18 cellular contexts compared by ENCODE assay signal in genomic region chr2:70988151-70988550, GRCh38. TPM values are rescaled to one million over a fixed set of nuclear protein-coding genes. Genes with fewer than 3 reads are reported as not detected.
A peak's percentile ranks its signal among the peaks of the same experiment; 100 is the strongest.
DNase-seq lines count a peak whose midpoint lies in the region; ATAC-seq and TF ChIP-seq lines count a peak whose summit lies in the region.
"Had no signal": no experiment of that assay in that cellular context is flagged by ENCODE, and none has a peak within 500 bp of the region (broad histone marks: within the 10 kb centered on the region; RNA-seq: fewer than 3 reads in every experiment).

No MANE protein-coding gene starts in this region.

- peak overlapping the region; percentile 59 for H3K27ac ChIP-seq in left ventricle myocardium inferior (replicated peaks)
- H3K27ac ChIP-seq in GM23248: no peak overlapping the region
- H3K27ac ChIP-seq: left lung, thoracic aorta had no signal

- in situ Hi-C loops in GM23248 (cut with MboI): no loop called here

- ATAC-seq in stimulated activated effector memory CD8-positive, alpha-beta T cell treated with anti-CD3 and anti-CD28 coated beads, Interleukin-12 subunit alpha, Interleukin-12 subunit beta, amount 100 ng/mL, for 72 hours: no peak
- ATAC-seq: left lung had no signal

- H2AFZ ChIP-seq in GM23248: no peak overlapping the region

- CTCF ChIA-PET in GM10248 (lab: Yijun Ruan, JAX): interaction anchor here (1.4 to 16.4 kb wide), 3 partner anchors 10 to 24 kb away, joined by 4 to 172 read pairs (median 6); partner anchors contain the start of gene ANKRD53
- CTCF ChIA-PET in activated CD4-positive, alpha-beta memory T cell treated with anti-CD3 and anti-CD28 coated beads for 36 hours (lab: Charles Lee): no interaction called here

- H3K36me3 Mint-ChIP-seq in activated CD4-positive, alpha-beta memory T cell treated with anti-CD3 and anti-CD28 coated beads for 36 hours: peaks cover 18% of the 10 kb centered on the region
- H3K36me3 Mint-ChIP-seq in stimulated activated effector memory CD8-positive, alpha-beta T cell treated with anti-CD3 and anti-CD28 coated beads, Interleukin-12 subunit alpha, Interleukin-12 subunit beta, amount 100 ng/mL, for 72 hours: peaks cover 71% of the 10 kb centered on the region

- H3K9me3 ChIP-seq in left ventricle myocardium inferior (replicated peaks): no peaks in the 10 kb centered on the region
- H3K9me3 ChIP-seq in GM23248 (ENCODE audit: low read depth): no peaks in the 10 kb centered on the region
- H3K9me3 ChIP-seq: left lung, thoracic aorta had no signal

- H3K9me3 Mint-ChIP-seq in activated CD4-positive, alpha-beta memory T cell treated with anti-CD3 and anti-CD28 coated beads for 36 hours: no peaks in the 10 kb centered on the region
- H3K9me3 Mint-ChIP-seq in stimulated activated effector memory CD8-positive, alpha-beta T cell treated with anti-CD3 and anti-CD28 coated beads, Interleukin-12 subunit alpha, Interleukin-12 subunit beta, amount 100 ng/mL, for 72 hours: no peaks in the 10 kb centered on the region
- H3K9me3 Mint-ChIP-seq: activated naive CD4-positive, alpha-beta T cell treated with anti-CD3 and anti-CD28 coated beads for 36 hours had no signal

- intact Hi-C loops in activated CD4-positive, alpha-beta memory T cell treated with anti-CD3 and anti-CD28 coated beads for 36 hours (cut with micrococcal nuclease): loop anchor here (10.0 kb wide), 1 partner anchor 693 kb away; the partner anchor contains the start of gene SNRPG
- intact Hi-C loops in left ventricle myocardium inferior (cut with micrococcal nuclease): no loop called here

- H3K9me2 ChIP-seq in GM23248 (ENCODE audit: insufficient read depth): no peaks in the 10 kb centered on the region

- no peaks in the 10 kb centered on the region for H4K20me1 ChIP-seq in GM23248 (ENCODE audit: insufficient read depth)

- H3K4me2 ChIP-seq in GM23248 (ENCODE audit: unreplicated experiment): no peak overlapping the region

- peaks cover 35% of the 10 kb centered on the region for H3K79me2 ChIP-seq in GM23248 (ENCODE audit: insufficient read depth)

- no peaks in the 10 kb centered on the region for H3F3A ChIP-seq in GM23248 (ENCODE audit: insufficient read depth)

- H3K4me3 ChIP-seq in left ventricle myocardium inferior (no peak overlapping the region), GM23248 (no peak overlapping the region)
- H3K4me3 ChIP-seq: left lung, thoracic aorta had no signal

- no peak overlapping the region for H3K9ac ChIP-seq in GM23248

- TF ChIP-seq CTCF in GM10248 (IDR thresholded peaks at IDR 0.05; ENCODE audit: control extremely low read depth, extremely low read depth, low read depth, missing control alignments) (no peak), left ventricle myocardium inferior (IDR thresholded peaks at IDR 0.05; ENCODE audit: borderline replicate concordance) (no peak)

- H3K36me3 ChIP-seq in left ventricle myocardium inferior (peaks cover 62% of the 10 kb centered on the region), GM23248 (ENCODE audit: low read depth) (peaks cover 6% of the 10 kb centered on the region; the same call in 1 of the 2 replicates)

- POLR2A ChIA-PET in GM10248 (lab: Yijun Ruan, JAX): no interaction called here
- POLR2A ChIA-PET in activated CD4-positive, alpha-beta memory T cell treated with anti-CD3 and anti-CD28 coated beads for 36 hours (lab: Charles Lee): interaction anchor here (0.6 kb wide), 1 partner anchor 1386 kb away, joined by 7 read pairs; no protein-coding TSS in a partner anchor

- H3K4me3 Mint-ChIP-seq in activated CD4-positive, alpha-beta memory T cell treated with anti-CD3 and anti-CD28 coated beads for 36 hours: no peak overlapping the region
- no peak overlapping the region for H3K4me3 Mint-ChIP-seq in stimulated activated effector memory CD8-positive, alpha-beta T cell treated with anti-CD3 and anti-CD28 coated beads, Interleukin-12 subunit alpha, Interleukin-12 subunit beta, amount 100 ng/mL, for 72 hours
- H3K4me3 Mint-ChIP-seq: activated naive CD4-positive, alpha-beta T cell treated with anti-CD3 and anti-CD28 coated beads for 36 hours had no signal

- H3K27me3 ChIP-seq in left ventricle myocardium inferior (ENCODE audit: low read depth) (no peaks in the 10 kb centered on the region), GM23248 (replicated peaks; ENCODE audit: insufficient read depth) (no peaks in the 10 kb centered on the region)
- H3K27me3 ChIP-seq: left lung had no signal

- WGBS in GM23248 (ENCODE audit: low coverage in 1 of 2, low lambda C conversion rate in 2 of 2, missing lambda C conversion rate in 2 of 2), 2 experiments: 27 to 32% methylated on average over 4 of the region's 4 CpGs

- H3K27me3 Mint-ChIP-seq in activated CD4-positive, alpha-beta memory T cell treated with anti-CD3 and anti-CD28 coated beads for 36 hours: no peaks in the 10 kb centered on the region

- peaks cover 29% of the 10 kb centered on the region for H3K4me1 Mint-ChIP-seq in activated CD4-positive, alpha-beta memory T cell treated with anti-CD3 and anti-CD28 coated beads for 36 hours (ENCODE audit: low read depth)
- peaks cover 41% of the 10 kb centered on the region for H3K4me1 Mint-ChIP-seq in stimulated activated effector memory CD8-positive, alpha-beta T cell treated with anti-CD3 and anti-CD28 coated beads, Interleukin-12 subunit alpha, Interleukin-12 subunit beta, amount 100 ng/mL, for 72 hours

- H3K4me1 ChIP-seq in left ventricle myocardium inferior (peaks cover 64% of the 10 kb centered on the region), GM23248 (ENCODE audit: insufficient read depth) (peaks cover 5% of the 10 kb centered on the region; the same call in 1 of the 2 replicates)

- DNase-seq in GM10248 (ENCODE audit: extremely low spot score): peak; percentile 5
- peak; percentile 5 for DNase-seq in activated CD4-positive, alpha-beta memory T cell treated with anti-CD3 and anti-CD28 coated beads for 36 hours
- peak; percentile 38 for DNase-seq in left ventricle myocardium inferior
- DNase-seq in stimulated activated effector memory CD8-positive, alpha-beta T cell treated with anti-CD3 and anti-CD28 coated beads, Interleukin-12 subunit alpha, Interleukin-12 subunit beta, amount 100 ng/mL, for 72 hours (ENCODE audit: low spot score in 2 of 2): peak in 1 of 2 donors; percentile 38
- no peak for DNase-seq in NCI-H1694 (lab: John Stamatoyannopoulos, UW)
- no peak for DNase-seq in HUDEP-2 (lab: John Stamatoyannopoulos, UW; ENCODE audit: unreplicated experiment in 76 of 76)
- DNase-seq in GM23248: no peak
- DNase-seq: activated CD4-positive, alpha-beta T cell treated with anti-CD3 and anti-CD28 coated beads for 4 hours; HCEC 1CT; left lung; MM.1S; NCI-H146; NCI-H774; OCI-M1; retina; SHP77 treated with DMSO at 0.1 percent for 48 hours had no signal

- H3K27ac Mint-ChIP-seq in activated CD4-positive, alpha-beta memory T cell treated with anti-CD3 and anti-CD28 coated beads for 36 hours: no peak overlapping the region
- peak overlapping the region; percentile 72 for H3K27ac Mint-ChIP-seq in stimulated activated effector memory CD8-positive, alpha-beta T cell treated with anti-CD3 and anti-CD28 coated beads, Interleukin-12 subunit alpha, Interleukin-12 subunit beta, amount 100 ng/mL, for 72 hours
- H3K27ac Mint-ChIP-seq: activated naive CD4-positive, alpha-beta T cell treated with anti-CD3 and anti-CD28 coated beads for 36 hours had no signal

RNA-seq across cellular contexts. Expression of gene TEX261, which starts 6.5 kb away (rescaled TPM):
- 10 to 100 TPM; 29.0 to 29.9 TPM for total RNA-seq in activated CD4-positive, alpha-beta memory T cell treated with anti-CD3 and anti-CD28 coated beads for 36 hours
- total RNA-seq in left ventricle myocardium inferior: 50.7 TPM
- total RNA-seq in GM23248 (2014; rRNA removed; shearing (Covaris generic)): 46.9 and 64.1 TPM in 2 replicates
- polyA plus RNA-seq in GM23248 (2016; fragmentation: Nextera tagmentation; extraction: Ambion mirVana): 54.1 and 55.7 TPM in 2 replicates

RNA-seq across cellular contexts. Expression of gene ANKRD53, which starts 9.7 kb away (rescaled TPM):
- not detected for total RNA-seq in activated CD4-positive, alpha-beta memory T cell treated with anti-CD3 and anti-CD28 coated beads for 36 hours
- total RNA-seq in left ventricle myocardium inferior: 0.33 TPM
- not detected in 2 replicates for total RNA-seq in GM23248 (2014; rRNA removed; shearing (Covaris generic))
- 0.65 and 1.2 TPM in 2 replicates for polyA plus RNA-seq in GM23248 (2016; fragmentation: Nextera tagmentation; extraction: Ambion mirVana)

RNA-seq across cellular contexts. Expression of gene ATP6V1B1, which starts 52.5 kb away (rescaled TPM):
- total RNA-seq in activated CD4-positive, alpha-beta memory T cell treated with anti-CD3 and anti-CD28 coated beads for 36 hours: not detected
- total RNA-seq in left ventricle myocardium inferior: not detected
- not detected in 2 replicates for total RNA-seq in GM23248 (2014; rRNA removed; shearing (Covaris generic))
- 0.60 TPM in 1 of 2 replicates, not detected in the other for polyA plus RNA-seq in GM23248 (2016; fragmentation: Nextera tagmentation; extraction: Ambion mirVana)
- total RNA-seq: activated naive CD4-positive, alpha-beta T cell treated with anti-CD3 and anti-CD28 coated beads for 36 hours had no signal

Comparison
In these comparisons a context has a peak if more than half of its experiments do, and no peak if none do; other contexts are left out.
1. DNase-seq: peak in GM10248 (single experiment), activated CD4-positive, alpha-beta memory T cell treated with anti-CD3 and anti-CD28 coated beads for 36 hours (single experiment) and left ventricle myocardium inferior (single experiment); none in NCI-H1694 (single experiment), HUDEP-2 (0 of 76) and GM23248 (single experiment).